In genomic region chrX:46204721-46205422, GRCh38 we compare ENCODE assay signal across 21 cellular contexts.
DNase-seq lines count a peak whose midpoint lies in the region; ATAC-seq and TF ChIP-seq lines count a peak whose summit lies in the region.
"Had no signal": no experiment of that assay in that cellular context is flagged by ENCODE, and none has a peak within 500 bp of the region (broad histone marks: within the 10 kb centered on the region; RNA-seq: fewer than 3 reads in every experiment).

No MANE protein-coding gene starts in this region.

- WGBS in body of pancreas, 2 donors = 50 to 73% methylated on average over 1 of the region's 1 CpG

- H3K9me3 ChIP-seq in RWPE2 (ENCODE audit: severe bottlenecking) (no peaks in the 10 kb centered on the region), body of pancreas (no peaks in the 10 kb centered on the region)
- H3K9me3 ChIP-seq: esophagus muscularis mucosa, gastroesophageal sphincter, left ventricle myocardium inferior, MG63, SK-N-SH, testis had no signal

- no peaks in the 10 kb centered on the region for H3K27me3 ChIP-seq in RWPE2 (ENCODE audit: insufficient read depth, poor library complexity, severe bottlenecking)
- H3K27me3 ChIP-seq in body of pancreas = no peaks in the 10 kb centered on the region
- H3K27me3 ChIP-seq: esophagus muscularis mucosa, gastroesophageal sphincter, MG63, neural progenitor cell, testis had no signal

- no peak overlapping the region for H3K4me3 Mint-ChIP-seq in Calu3 (ENCODE audit: low read depth, unreplicated experiment)
- H3K4me3 Mint-ChIP-seq: neural progenitor cell had no signal

- no peaks in the 10 kb centered on the region for H3K9me3 Mint-ChIP-seq in Calu3 (ENCODE audit: low read depth, unreplicated experiment)
- H3K9me3 Mint-ChIP-seq: neural progenitor cell had no signal

- no peak for TF ChIP-seq CTCF in Calu3 (IDR thresholded peaks at IDR 0.05; ENCODE audit: unreplicated experiment)
- no peak for TF ChIP-seq CTCF in RWPE2 (IDR thresholded peaks at IDR 0.05; ENCODE audit: poor library complexity, severe bottlenecking)
- TF ChIP-seq CTCF in body of pancreas (IDR thresholded peaks at IDR 0.05) = no peak

- TF ChIP-seq POLR2A in body of pancreas (IDR thresholded peaks at IDR 0.05) = no peak

- H3K27ac Mint-ChIP-seq in Calu3 (ENCODE audit: unreplicated experiment) = peak overlapping the region; percentile 67
- H3K27ac Mint-ChIP-seq: neural progenitor cell had no signal

- DNase-seq in Calu3 (peak; percentile 15), RWPE2 (ENCODE audit: low spot score) (no peak), iris pigment epithelial cell (ENCODE audit: low read depth) (peak; percentile 1), body of pancreas (no peak), mucosa of gallbladder (ENCODE audit: low spot score) (no peak), NCI-H1417 (lab: John Stamatoyannopoulos, UW) (no peak)
- DNase-seq: activated CD4-positive, CD25-positive, alpha-beta regulatory T cell; caudate nucleus; left ventricle myocardium inferior; MG63; NCI-H1694 treated with DMSO at 0.1 percent for 48 hours; NCI-H748 treated with DMSO at 0.1 percent for 48 hours; SK-N-SH; stimulated activated CD4-positive, alpha-beta T cell treated with anti-CD3 and anti-CD28 coated beads, Interleukin-12 subunit alpha, Interleukin-12 subunit beta, amount 100 ng/mL, for 4 hours; T-helper 9 cell; testis had no signal

- peaks cover 12% of the 10 kb centered on the region for H3K36me3 Mint-ChIP-seq in Calu3 (ENCODE audit: insufficient read depth, unreplicated experiment)
- H3K36me3 Mint-ChIP-seq: neural progenitor cell had no signal

- peaks cover 19% of the 10 kb centered on the region for H3K4me1 ChIP-seq in RWPE2 (ENCODE audit: insufficient read depth, poor library complexity, severe bottlenecking)
- H3K4me1 ChIP-seq in body of pancreas = no peaks in the 10 kb centered on the region
- H3K4me1 ChIP-seq: esophagus muscularis mucosa, gastroesophageal sphincter, left ventricle myocardium inferior, testis had no signal

- H3K4me1 Mint-ChIP-seq in Calu3 (ENCODE audit: low read depth, unreplicated experiment) = peaks cover 67% of the 10 kb centered on the region

- no peaks in the 10 kb centered on the region for H3K36me3 ChIP-seq in RWPE2 (ENCODE audit: low read depth)
- no peaks in the 10 kb centered on the region for H3K36me3 ChIP-seq in body of pancreas (replicated peaks in 1 of 2; ENCODE audit: insufficient read depth in 1 of 2, low read depth in 2 of 2)
- H3K36me3 ChIP-seq: esophagus muscularis mucosa, gastroesophageal sphincter, left ventricle myocardium inferior, MG63, neural progenitor cell had no signal

- BruUV-seq in Calu3 (replicated peaks; lab: Mats Ljungman, UMichigan) = no TSS peak

- CTCF ChIA-PET in Calu3 (lab: Charles Lee) = no interaction called here

- ATAC-seq in HG02610 (IDR thresholded peaks at IDR 0.05; ENCODE audit: unreplicated experiment) = peak; percentile 59
- ATAC-seq in RWPE2 (ENCODE audit: low read depth) = 0 out of 3 replicates have a peak, but pooled peaks have one; percentile 13
- ATAC-seq in body of pancreas = no peak
- no peak for ATAC-seq in GM21723 (IDR thresholded peaks at IDR 0.05; ENCODE audit: unreplicated experiment)
- ATAC-seq: gastroesophageal sphincter had no signal

- H3K27ac ChIP-seq in RWPE2 (ENCODE audit: poor library complexity, severe bottlenecking) (no peak overlapping the region), body of pancreas (no peak overlapping the region)
- H3K27ac ChIP-seq: esophagus muscularis mucosa, gastroesophageal sphincter, left ventricle myocardium inferior, neural progenitor cell, testis had no signal

- no peak overlapping the region for H3K4me3 ChIP-seq in RWPE2 (ENCODE audit: severe bottlenecking)
- no peak overlapping the region for H3K4me3 ChIP-seq in body of pancreas
- H3K4me3 ChIP-seq: esophagus muscularis mucosa, gastroesophageal sphincter, left ventricle myocardium inferior, MG63, neural progenitor cell, testis had no signal

- intact Hi-C loops in Calu3 (cut with micrococcal nuclease; ENCODE audit: unreplicated experiment) = loop anchor here (5.0 kb wide), 2 partner anchors 57 to 172 kb away; no protein-coding TSS in a partner anchor
- intact Hi-C loops in body of pancreas (cut with DNase I) = no loop called here

- no peaks in the 10 kb centered on the region for H3K27me3 Mint-ChIP-seq in Calu3 (ENCODE audit: unreplicated experiment)

Comparison
In these comparisons a context has a peak if more than half of its experiments do, and no peak if none do; other contexts are left out.
1. DNase-seq: peak in Calu3 (single experiment) and iris pigment epithelial cell (single experiment); none in RWPE2 (single experiment), body of pancreas (0 of 4), mucosa of gallbladder (single experiment) and NCI-H1417 (0 of 3).
2. ATAC-seq: peak in HG02610 (single experiment) and RWPE2 (single experiment); none in body of pancreas (single experiment) and GM21723 (single experiment).